Comparison of ENCODE assay signal across 12 cellular contexts in genomic region chr5:10675177-10675700, GRCh38.
A peak's percentile ranks its signal among the peaks of the same experiment; 100 is the strongest.
DNase-seq lines count a peak whose midpoint lies in the region; ATAC-seq lines count a peak whose summit lies in the region.
"Had no signal": no experiment of that assay in that cellular context is flagged by ENCODE, and none has a peak within 500 bp of the region (broad histone marks: within the 10 kb centered on the region; RNA-seq: fewer than 3 reads in every experiment).

No MANE protein-coding gene starts in this region.

- H3K27ac Mint-ChIP-seq in stimulated activated naive CD8-positive, alpha-beta T cell treated with anti-CD3 and anti-CD28 coated beads, Interleukin-15, Interleukin-2, amounts not matched to agents 100 ng/mL and 50 ng/mL, for 24 hours, result peak overlapping the region; percentile 54
- H3K27ac Mint-ChIP-seq: HFFc6 had no signal

- peaks cover 8% of the 10 kb centered on the region for H3K27me3 Mint-ChIP-seq in stimulated activated naive CD8-positive, alpha-beta T cell treated with anti-CD3 and anti-CD28 coated beads, Interleukin-15, Interleukin-2, amounts not matched to agents 100 ng/mL and 50 ng/mL, for 24 hours

- no peak for ATAC-seq in stimulated activated naive CD8-positive, alpha-beta T cell treated with anti-CD3 and anti-CD28 coated beads, Interleukin-15, Interleukin-2, amounts not matched to agents 100 U/mL and 50 U/mL, for 24 hours
- ATAC-seq in left colon (peak; percentile 14), HG02884 (IDR thresholded peaks at IDR 0.05; ENCODE audit: unreplicated experiment) (no peak)

- no peaks in the 10 kb centered on the region for H3K9me3 Mint-ChIP-seq in stimulated activated naive CD8-positive, alpha-beta T cell treated with anti-CD3 and anti-CD28 coated beads, Interleukin-15, Interleukin-2, amounts not matched to agents 100 ng/mL and 50 ng/mL, for 24 hours

- no peaks in the 10 kb centered on the region for H3K4me1 Mint-ChIP-seq in stimulated activated naive CD8-positive, alpha-beta T cell treated with anti-CD3 and anti-CD28 coated beads, Interleukin-15, Interleukin-2, amounts not matched to agents 100 ng/mL and 50 ng/mL, for 24 hours (ENCODE audit: low read depth)
- H3K4me1 Mint-ChIP-seq: CD8-positive, alpha-beta memory T cell had no signal

- peak; percentile 36 for DNase-seq in DMS 273 (lab: John Stamatoyannopoulos, UW; ENCODE audit: unreplicated experiment)
- no peak for DNase-seq in DMS 273 treated with DMSO at 0.1 percent for 48 hours (lab: John Stamatoyannopoulos, UW)
- no peak for DNase-seq in stimulated activated naive CD8-positive, alpha-beta T cell treated with anti-CD3 and anti-CD28 coated beads, Interleukin-15, Interleukin-2, amounts not matched to agents 100 U/mL and 50 U/mL, for 24 hours
- DNase-seq in left colon, result no peak
- DNase-seq in stimulated activated CD4-positive, alpha-beta T cell treated with anti-CD3 and anti-CD28 coated beads, Interleukin-4, amount 100 ng/mL, for 1 hour, result no peak
- no peak for DNase-seq in OCI-M2 (lab: John Stamatoyannopoulos, UW; ENCODE audit: unreplicated experiment)
- DNase-seq: Caco-2; CD8-positive, alpha-beta memory T cell; HCEC 1CT; HFFc6 had no signal

- intact Hi-C loops in left colon (cut with DNase I, micrococcal nuclease), result no loop called here

- no peak overlapping the region for H3K4me3 Mint-ChIP-seq in stimulated activated naive CD8-positive, alpha-beta T cell treated with anti-CD3 and anti-CD28 coated beads, Interleukin-15, Interleukin-2, amounts not matched to agents 100 ng/mL and 50 ng/mL, for 24 hours
- H3K4me3 Mint-ChIP-seq: CD8-positive, alpha-beta memory T cell; HFFc6 had no signal

- peaks cover 30% of the 10 kb centered on the region for H3K36me3 Mint-ChIP-seq in stimulated activated naive CD8-positive, alpha-beta T cell treated with anti-CD3 and anti-CD28 coated beads, Interleukin-15, Interleukin-2, amounts not matched to agents 100 ng/mL and 50 ng/mL, for 24 hours (ENCODE audit: low read depth)
